In the genomic region with DNA sequence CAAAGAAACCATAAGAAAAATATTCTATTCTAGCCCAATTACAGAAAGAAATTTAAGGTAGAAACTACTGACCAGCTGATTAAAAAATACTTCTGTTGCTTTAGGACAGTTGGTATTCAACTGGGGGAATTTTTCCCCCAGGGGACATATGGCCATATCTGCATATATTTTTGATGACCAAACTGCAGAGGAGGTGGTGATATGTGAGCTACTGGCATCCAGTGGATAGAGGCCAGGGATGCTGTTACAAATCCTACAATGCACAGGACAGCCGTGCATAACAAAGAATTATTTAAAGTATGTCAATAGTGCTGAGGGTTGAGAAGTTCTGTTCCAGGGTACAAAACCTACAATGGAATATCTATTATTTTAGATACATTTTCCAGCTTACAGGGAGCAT, we compare ENCODE assay signal across 12 cellular contexts. TPM values are rescaled to one million over a fixed set of nuclear protein-coding genes. Genes with fewer than 3 reads are reported as not detected.
DNase-seq lines count a peak whose midpoint lies in the region; ATAC-seq and TF ChIP-seq lines count a peak whose summit lies in the region.
"Had no signal": no experiment of that assay in that cellular context is flagged by ENCODE, and none has a peak within 500 bp of the region (broad histone marks: within the 10 kb centered on the region; RNA-seq: fewer than 3 reads in every experiment).

No MANE protein-coding gene starts in this region.

- H3K4me3 Mint-ChIP-seq in activated naive CD8-positive, alpha-beta T cell = no peak overlapping the region
- H3K4me3 Mint-ChIP-seq in activated naive CD8-positive, alpha-beta T cell treated with anti-CD3 and anti-CD28 coated beads for 36 hours = no peak overlapping the region
- H3K4me3 Mint-ChIP-seq in stimulated activated effector memory CD8-positive, alpha-beta T cell treated with anti-CD3 and anti-CD28 coated beads, Interleukin-12 subunit alpha, Interleukin-12 subunit beta, amount 100 ng/mL, for 72 hours = no peak overlapping the region
- H3K4me3 Mint-ChIP-seq: naive thymus-derived CD4-positive, alpha-beta T cell; T-helper 2 cell treated with Interferon-gamma antibody and Interleukin-4, amounts not matched to agents 5 μg/mL and 100 μg/mL, for 36 hours had no signal

- ATAC-seq in heart left ventricle (peak; percentile 30 to 48 (median 38)), GM18909 (IDR thresholded peaks at IDR 0.05; ENCODE audit: poor library complexity, unreplicated experiment) (no peak), HG02840 (IDR thresholded peaks at IDR 0.05; ENCODE audit: low FRiP score, unreplicated experiment) (no peak), GM19463 (IDR thresholded peaks at IDR 0.05; ENCODE audit: unreplicated experiment) (no peak)
- no peak for ATAC-seq in stimulated activated effector memory CD8-positive, alpha-beta T cell treated with anti-CD3 and anti-CD28 coated beads, Interleukin-12 subunit alpha, Interleukin-12 subunit beta, amount 100 ng/mL, for 72 hours
- ATAC-seq: HCT116; naive thymus-derived CD4-positive, alpha-beta T cell had no signal

- WGBS in heart left ventricle, 4 donors = 37 to 48% (median 41%) methylated on average over 1 of the region's 1 CpG

- H3K4me1 ChIP-seq in heart left ventricle = peaks cover 0 to 44% (median 28%) of the 10 kb centered on the region in 12 donors

- H3K27me3 Mint-ChIP-seq in activated naive CD8-positive, alpha-beta T cell = no peaks in the 10 kb centered on the region
- H3K27me3 Mint-ChIP-seq in activated naive CD8-positive, alpha-beta T cell treated with anti-CD3 and anti-CD28 coated beads for 36 hours = no peaks in the 10 kb centered on the region
- H3K27me3 Mint-ChIP-seq: naive thymus-derived CD4-positive, alpha-beta T cell had no signal

- H3K36me3 ChIP-seq in heart left ventricle = peaks cover 0 to 42% (median 35%) of the 10 kb centered on the region in 9 donors

- H3K4me3 ChIP-seq in heart left ventricle = no peak overlapping the region

- intact Hi-C loops in heart left ventricle (cut with DNase I) = loop anchor here in 1 of 10 donors (10.0 kb wide), 1 partner anchor 56 kb away; no protein-coding TSS in a partner anchor

- H3K27ac ChIP-seq in heart left ventricle = peak overlapping the region in 5 of 12 donors; percentile 10 to 53 (median 38)

- H3K4me1 Mint-ChIP-seq in activated naive CD8-positive, alpha-beta T cell (ENCODE audit: low read depth) = peaks cover 41% of the 10 kb centered on the region
- H3K4me1 Mint-ChIP-seq in activated naive CD8-positive, alpha-beta T cell treated with anti-CD3 and anti-CD28 coated beads for 36 hours = peaks cover 37% of the 10 kb centered on the region
- peaks cover 20% of the 10 kb centered on the region for H3K4me1 Mint-ChIP-seq in stimulated activated effector memory CD8-positive, alpha-beta T cell treated with anti-CD3 and anti-CD28 coated beads, Interleukin-12 subunit alpha, Interleukin-12 subunit beta, amount 100 ng/mL, for 72 hours

- no peaks in the 10 kb centered on the region for H3K9me3 ChIP-seq in heart left ventricle

- no peak for DNase-seq in activated naive CD8-positive, alpha-beta T cell treated with anti-CD3 and anti-CD28 coated beads for 36 hours
- peak; percentile 27 for DNase-seq in amniotic epithelial cell (ENCODE audit: low read depth)
- no peak for DNase-seq in heart left ventricle
- no peak for DNase-seq in stimulated activated effector memory CD8-positive, alpha-beta T cell treated with anti-CD3 and anti-CD28 coated beads, Interleukin-12 subunit alpha, Interleukin-12 subunit beta, amount 100 ng/mL, for 72 hours (ENCODE audit: low spot score in 2 of 2)
- DNase-seq: activated CD4-positive, alpha-beta T cell treated with anti-CD3 and anti-CD28 coated beads for 48 hours; naive thymus-derived CD4-positive, alpha-beta T cell had no signal

- no peaks in the 10 kb centered on the region for H3K27me3 ChIP-seq in heart left ventricle

- no peak for TF ChIP-seq POLR2A in heart left ventricle (IDR thresholded peaks at IDR 0.05)

- peak overlapping the region; percentile 34 for H3K27ac Mint-ChIP-seq in activated naive CD8-positive, alpha-beta T cell
- no peak overlapping the region for H3K27ac Mint-ChIP-seq in activated naive CD8-positive, alpha-beta T cell treated with anti-CD3 and anti-CD28 coated beads for 36 hours
- peak overlapping the region; percentile 12 for H3K27ac Mint-ChIP-seq in stimulated activated effector memory CD8-positive, alpha-beta T cell treated with anti-CD3 and anti-CD28 coated beads, Interleukin-12 subunit alpha, Interleukin-12 subunit beta, amount 100 ng/mL, for 72 hours
- H3K27ac Mint-ChIP-seq: T-helper 2 cell treated with Interferon-gamma antibody and Interleukin-4, amounts not matched to agents 5 μg/mL and 100 μg/mL, for 36 hours had no signal

- no peak for TF ChIP-seq CTCF in heart left ventricle (IDR thresholded peaks at IDR 0.05)

- no peaks in the 10 kb centered on the region for H3K9me3 Mint-ChIP-seq in activated naive CD8-positive, alpha-beta T cell (ENCODE audit: low read depth)
- no peaks in the 10 kb centered on the region for H3K9me3 Mint-ChIP-seq in activated naive CD8-positive, alpha-beta T cell treated with anti-CD3 and anti-CD28 coated beads for 36 hours
- H3K9me3 Mint-ChIP-seq in stimulated activated effector memory CD8-positive, alpha-beta T cell treated with anti-CD3 and anti-CD28 coated beads, Interleukin-12 subunit alpha, Interleukin-12 subunit beta, amount 100 ng/mL, for 72 hours = no peaks in the 10 kb centered on the region
- H3K9me3 Mint-ChIP-seq: naive thymus-derived CD4-positive, alpha-beta T cell; T-helper 2 cell treated with Interferon-gamma antibody and Interleukin-4, amounts not matched to agents 5 μg/mL and 100 μg/mL, for 36 hours had no signal

- peaks cover 11% of the 10 kb centered on the region for H3K36me3 Mint-ChIP-seq in activated naive CD8-positive, alpha-beta T cell
- peaks cover 19% of the 10 kb centered on the region for H3K36me3 Mint-ChIP-seq in activated naive CD8-positive, alpha-beta T cell treated with anti-CD3 and anti-CD28 coated beads for 36 hours
- H3K36me3 Mint-ChIP-seq in stimulated activated effector memory CD8-positive, alpha-beta T cell treated with anti-CD3 and anti-CD28 coated beads, Interleukin-12 subunit alpha, Interleukin-12 subunit beta, amount 100 ng/mL, for 72 hours = peaks cover 78% of the 10 kb centered on the region

RNA-seq across cellular contexts. Expression of a gene that starts 24.0 kb away (rescaled TPM):
- total RNA-seq in activated naive CD8-positive, alpha-beta T cell treated with anti-CD3 and anti-CD28 coated beads for 36 hours = 10 to 100 TPM; 66.1 to 69.4 TPM
- 10 to 100 TPM; 53.7 to 79.9 (median 63.8) TPM for total RNA-seq in heart left ventricle
- 10 to 100 TPM; 18.2 to 53.6 TPM for polyA plus RNA-seq in heart left ventricle

Comparison
In these comparisons a context has a peak if more than half of its experiments do, and no peak if none do; other contexts are left out.
1. ATAC-seq: peak in heart left ventricle (4 of 4); none in stimulated activated effector memory CD8-positive, alpha-beta T cell treated with anti-CD3 and anti-CD28 coated beads, Interleukin-12 subunit alpha, Interleukin-12 subunit beta, amount 100 ng/mL, for 72 hours (single experiment), GM18909 (single experiment), HG02840 (single experiment) and GM19463 (single experiment).